7 cellular contexts compared by ENCODE assay signal in genomic region chr17:60135160-60135950, GRCh38.
DNase-seq lines count a peak whose midpoint lies in the region; ATAC-seq and TF ChIP-seq lines count a peak whose summit lies in the region.

No MANE protein-coding gene starts in this region.

- ATAC-seq in GM18505 (IDR thresholded peaks at IDR 0.05; ENCODE audit: unreplicated experiment): peak; percentile 68
- peak; percentile 73 for ATAC-seq in HG02938 (IDR thresholded peaks at IDR 0.05; ENCODE audit: unreplicated experiment)

- DNase-seq in NCI-H2171 (lab: John Stamatoyannopoulos, UW) (peak; percentile 92), islet precursor cell (peak; percentile 96)
- peak; percentile 38 to 60 (median 52) for DNase-seq in activated CD4-positive, CD25-positive, alpha-beta regulatory T cell (lab: John Stamatoyannopoulos, UW)
- DNase-seq in central memory CD4-positive, alpha-beta T cell: peak; percentile 74
- DNase-seq in stimulated activated CD4-positive, alpha-beta T cell treated with anti-CD3 and anti-CD28 coated beads, Interleukin-12 subunit alpha, Interleukin-12 subunit beta, amount 100 ng/mL, for 4 hours: peak; percentile 79

- TF ChIP-seq POLR2A in GM18505 (IDR thresholded peaks at IDR 0.05; ENCODE audit: borderline replicate concordance, extremely low read depth, insufficient read depth, insufficient read length): peak; percentile 38

Comparison
In these comparisons a context has a peak if more than half of its experiments do, and no peak if none do; other contexts are left out.
1. Peak in every context shown above with its lines: DNase-seq and ATAC-seq.